In the genomic region with DNA sequence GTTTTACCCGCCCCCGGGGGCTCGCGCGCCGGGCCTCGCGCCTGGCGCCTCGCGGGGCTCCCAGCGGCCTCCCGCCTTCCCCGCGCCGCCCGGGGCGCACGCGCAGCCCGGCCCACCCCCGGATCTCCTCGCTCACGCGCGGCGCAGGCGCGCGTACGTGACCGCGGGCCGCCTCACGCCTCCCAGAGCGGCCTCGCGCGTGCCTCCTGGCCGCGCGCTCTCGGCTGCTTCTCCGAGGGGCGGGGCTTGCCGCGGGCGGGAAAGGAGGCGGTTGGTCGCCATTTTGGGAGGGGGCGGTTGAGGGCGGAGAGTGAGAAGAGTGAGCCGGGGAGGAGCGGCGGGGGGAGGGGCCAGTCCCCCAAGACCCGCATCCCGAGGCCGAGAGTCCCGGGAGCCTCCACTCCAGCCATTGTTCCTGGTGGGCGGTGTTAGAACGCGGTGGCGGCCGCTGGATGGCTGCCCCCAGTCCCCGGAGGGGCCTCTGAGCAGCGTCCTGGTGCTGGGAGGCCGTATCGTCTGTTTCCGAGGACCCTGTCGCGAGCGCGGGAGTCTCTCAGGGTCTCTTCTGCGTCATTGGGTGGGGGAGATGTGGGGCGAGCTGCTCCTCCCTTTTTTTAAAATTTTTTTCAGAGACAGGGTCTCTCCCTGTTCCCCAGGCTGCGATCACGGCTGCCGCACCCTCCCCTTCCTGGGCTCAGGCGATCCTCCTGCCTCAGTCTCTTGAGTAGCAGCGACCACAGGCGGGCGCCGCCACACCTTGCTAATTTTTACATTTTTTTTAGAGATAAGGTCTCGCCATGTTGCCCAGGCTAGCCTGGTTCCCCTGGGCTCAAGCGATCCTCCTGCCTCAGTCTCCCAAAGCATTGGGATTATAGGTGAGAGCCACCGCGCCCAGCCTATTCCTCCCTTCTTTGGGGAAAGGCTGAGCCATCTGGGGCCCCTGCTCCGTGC, we compare ENCODE assay signal across 9 cellular contexts. TPM values are rescaled to one million over a fixed set of nuclear protein-coding genes. Genes with fewer than 3 reads are reported as not detected.
DNase-seq lines count a peak whose midpoint lies in the region; ATAC-seq and TF ChIP-seq lines count a peak whose summit lies in the region.
"Had no signal": no experiment of that assay in that cellular context is flagged by ENCODE, and none has a peak within 500 bp of the region (broad histone marks: within the 10 kb centered on the region; RNA-seq: fewer than 3 reads in every experiment).

A gene with protein sequence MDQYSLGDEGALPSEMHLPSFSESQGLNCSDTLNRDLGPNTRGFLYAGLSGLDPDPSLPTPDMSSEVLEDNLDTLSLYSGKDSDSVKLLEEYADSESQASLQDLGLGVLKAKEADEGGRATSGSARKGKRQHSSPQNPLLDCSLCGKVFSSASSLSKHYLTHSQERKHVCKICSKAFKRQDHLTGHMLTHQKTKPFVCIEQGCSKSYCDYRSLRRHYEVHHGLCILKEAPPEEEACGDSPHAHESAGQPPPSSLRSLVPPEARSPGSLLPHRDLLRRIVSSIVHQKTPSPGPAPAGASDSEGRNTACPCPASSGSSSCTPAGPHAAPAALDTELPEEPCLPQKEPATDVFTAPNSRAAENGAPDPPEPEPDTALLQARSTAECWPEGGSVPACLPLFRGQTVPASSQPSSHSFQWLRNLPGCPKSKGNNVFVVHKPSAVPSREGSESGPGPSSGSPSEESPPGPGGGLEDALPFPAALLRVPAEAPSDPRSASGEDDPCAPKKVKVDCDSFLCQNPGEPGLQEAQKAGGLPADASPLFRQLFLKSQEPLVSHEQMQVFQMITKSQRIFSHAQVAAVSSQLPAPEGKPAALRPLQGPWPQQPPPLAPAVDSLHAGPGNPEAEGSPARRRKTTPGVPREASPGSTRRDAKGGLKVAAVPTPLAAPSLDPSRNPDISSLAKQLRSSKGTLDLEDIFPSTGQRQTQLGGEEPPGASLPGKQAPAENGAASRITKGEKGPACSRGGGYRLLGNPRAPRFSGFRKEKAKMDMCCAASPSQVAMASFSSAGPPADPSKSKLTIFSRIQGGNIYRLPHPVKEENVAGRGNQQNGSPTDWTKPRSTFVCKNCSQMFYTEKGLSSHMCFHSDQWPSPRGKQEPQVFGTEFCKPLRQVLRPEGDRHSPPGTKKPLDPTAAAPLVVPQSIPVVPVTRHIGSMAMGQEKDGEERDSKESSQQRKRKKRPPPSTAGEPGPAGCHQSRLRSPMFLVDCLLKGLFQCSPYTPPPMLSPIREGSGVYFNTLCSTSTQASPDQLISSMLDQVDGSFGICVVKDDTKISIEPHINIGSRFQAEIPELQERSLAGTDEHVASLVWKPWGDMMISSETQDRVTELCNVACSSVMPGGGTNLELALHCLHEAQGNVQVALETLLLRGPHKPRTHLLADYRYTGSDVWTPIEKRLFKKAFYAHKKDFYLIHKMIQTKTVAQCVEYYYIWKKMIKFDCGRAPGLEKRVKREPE (N-terminal part only) (minus strand): TSS at position 73 of the 951 bp plus-strand sequence. CDS start 17,292 bp downstream, outside the sequence.

- DNase-seq in GM23338 (ENCODE audit: low spot score) (peak; percentile 43), activated T-cell treated with anti-CD3 and anti-CD28 coated beads for 24 hours (ENCODE audit: low read depth) (peak; percentile 61), esophagus squamous epithelium (lab: John Stamatoyannopoulos, UW) (no peak), putamen (ENCODE audit: low spot score) (peak; percentile 51), thyroid gland (peak; percentile 49 to 59), NCI-H526 treated with DMSO at 0.1 percent for 48 hours (lab: John Stamatoyannopoulos, UW) (no peak)

- peaks cover 10% of the 10 kb centered on the region for H3K4me1 Mint-ChIP-seq in GM23338

- intact Hi-C loops in esophagus squamous epithelium (cut with DNase I) = no loop called here
- intact Hi-C loops in thyroid gland (cut with DNase I) = no loop called here

- no peaks in the 10 kb centered on the region for H4K20me1 ChIP-seq in GM23338 (replicated peaks; ENCODE audit: insufficient read depth)

- H3K9me2 ChIP-seq in GM23338 (ENCODE audit: insufficient read depth) = no peaks in the 10 kb centered on the region

- peak within 1 kb of the TSS; percentile 74 for H2AFZ ChIP-seq in GM23338

- no peaks in the 10 kb centered on the region for H3K9me3 ChIP-seq in esophagus squamous epithelium
- no peaks in the 10 kb centered on the region for H3K9me3 ChIP-seq in thyroid gland

- peak; percentile 39; the same call in 1 of the 3 replicates for ATAC-seq in GM23338
- no peak for ATAC-seq in GM19455 (IDR thresholded peaks at IDR 0.05; ENCODE audit: unreplicated experiment)
- no peak for ATAC-seq in GM21737 (IDR thresholded peaks at IDR 0.05; ENCODE audit: unreplicated experiment)
- ATAC-seq: HCT116 had no signal

- H3K27me3 ChIP-seq in GM23338 (ENCODE audit: insufficient read depth) (no peaks in the 10 kb centered on the region), esophagus squamous epithelium (peaks cover 0 to 8% (median 0%) of the 10 kb centered on the region in 4 donors), thyroid gland (no peaks in the 10 kb centered on the region)

- H3K36me3 Mint-ChIP-seq in GM23338 (ENCODE audit: low read depth) = no peaks in the 10 kb centered on the region

- no peaks in the 10 kb centered on the region for H3K9me3 Mint-ChIP-seq in GM23338

- no peak within 1 kb of the TSS for H3K4me3 Mint-ChIP-seq in GM23338

- H3K4me3 ChIP-seq in GM23338 = no peak within 1 kb of the TSS
- H3K4me3 ChIP-seq in esophagus squamous epithelium = peak within 1 kb of the TSS in 3 of 4 donors; percentile 28 to 61 (median 46)
- H3K4me3 ChIP-seq in thyroid gland (replicated peaks in 1 of 3) = peak within 1 kb of the TSS in 1 of 3 donors; percentile 23

- TF ChIP-seq POLR2A in esophagus squamous epithelium (IDR thresholded peaks at IDR 0.05) = no peak
- TF ChIP-seq POLR2A in thyroid gland (IDR thresholded peaks at IDR 0.05) = no peak

- TF ChIP-seq CTCF in GM23338 (conservative IDR thresholded peaks at IDR 0.05; ENCODE audit: low read depth in 2 of 2) (no peak), esophagus squamous epithelium (IDR thresholded peaks at IDR 0.05) (no peak), thyroid gland (IDR thresholded peaks at IDR 0.05) (no peak)

- H3K4me2 ChIP-seq in GM23338 = no peak within 1 kb of the TSS

- H3K4me1 ChIP-seq in GM23338 (ENCODE audit: insufficient read depth) (0 out of 2 replicates have a peak, but pooled peaks cover 3% of the 10 kb centered on the region), esophagus squamous epithelium (peaks cover 0 to 13% (median 8%) of the 10 kb centered on the region in 3 donors), thyroid gland (peaks cover 0 to 20% of the 10 kb centered on the region in 2 donors)

- H3K27me3 Mint-ChIP-seq in GM23338 (ENCODE audit: insufficient read depth, low read depth, poor library complexity) = peaks cover 11% of the 10 kb centered on the region

- H3K27ac ChIP-seq in GM23338 (ENCODE audit: low read depth) = no peak within 1 kb of the TSS
- H3K27ac ChIP-seq in esophagus squamous epithelium = no peak within 1 kb of the TSS
- no peak within 1 kb of the TSS for H3K27ac ChIP-seq in thyroid gland

- H3K36me3 ChIP-seq in GM23338 (ENCODE audit: insufficient read depth) (no peaks in the 10 kb centered on the region), esophagus squamous epithelium (no peaks in the 10 kb centered on the region), thyroid gland (no peaks in the 10 kb centered on the region)

- no peaks in the 10 kb centered on the region for H3K79me2 ChIP-seq in GM23338 (replicated peaks; ENCODE audit: insufficient read depth)

- WGBS in esophagus squamous epithelium, 2 donors = 35 to 37% methylated on average over 20 to 50 of the region's 88 CpGs
- 32 to 33% methylated on average over 47 to 48 of the region's 88 CpGs for WGBS in thyroid gland, 2 donors

- H3F3A ChIP-seq in GM23338 (replicated peaks; ENCODE audit: low read depth) = 0 out of 2 replicates have a peak, but pooled peaks cover 2% of the 10 kb centered on the region

- H3K27ac Mint-ChIP-seq in GM23338 = no peak within 1 kb of the TSS

TF ChIP-seq in GM23338, 12 proteins besides CTCF, POLR2A, EP300 and RAD21 (continues in another document):
- no peak for TF ChIP-seq ZNF114 (CRISPR knock-in tag; IDR thresholded peaks at IDR 0.05)
- TF ChIP-seq EZH2 (IDR thresholded peaks at IDR 0.05; ENCODE audit: low read depth, unreplicated experiment) = no peak
- TF ChIP-seq, protein P1, sequence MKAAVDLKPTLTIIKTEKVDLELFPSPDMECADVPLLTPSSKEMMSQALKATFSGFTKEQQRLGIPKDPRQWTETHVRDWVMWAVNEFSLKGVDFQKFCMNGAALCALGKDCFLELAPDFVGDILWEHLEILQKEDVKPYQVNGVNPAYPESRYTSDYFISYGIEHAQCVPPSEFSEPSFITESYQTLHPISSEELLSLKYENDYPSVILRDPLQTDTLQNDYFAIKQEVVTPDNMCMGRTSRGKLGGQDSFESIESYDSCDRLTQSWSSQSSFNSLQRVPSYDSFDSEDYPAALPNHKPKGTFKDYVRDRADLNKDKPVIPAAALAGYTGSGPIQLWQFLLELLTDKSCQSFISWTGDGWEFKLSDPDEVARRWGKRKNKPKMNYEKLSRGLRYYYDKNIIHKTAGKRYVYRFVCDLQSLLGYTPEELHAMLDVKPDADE (IDR thresholded peaks at IDR 0.05) = no peak
- no peak for TF ChIP-seq ZNF331 (CRISPR knock-in tag; IDR thresholded peaks at IDR 0.05; ENCODE audit: low read depth)

RNA-seq across cellular contexts. Expression of the gene that starts here (rescaled TPM):
- 0.42 TPM in 1 of 2 replicates, not detected in the other for total RNA-seq in GM23338 (2014; rRNA removed; shearing (Covaris generic))
- polyA plus RNA-seq in GM23338 (2016; fragmentation: Nextera tagmentation; extraction: Ambion mirVana) = 0.05 and 0.26 TPM in 2 replicates
- under 1 TPM in 1 of 4 donors, not detected in 3; 0.04 TPM for total RNA-seq in esophagus squamous epithelium
- 1 to 10 TPM in 1 of 4 donors, under 1 TPM in 2, not detected in 1; 0.40 to 1.1 (median 0.56) TPM for total RNA-seq in thyroid gland

Comparison
In these comparisons a context has a peak if more than half of its experiments do, and no peak if none do; other contexts are left out.
1. Peak in DNase-seq and ATAC-seq in GM23338; RNA of the gene not detected or under 1 TPM.
2. DNase-seq: peak in activated T-cell treated with anti-CD3 and anti-CD28 coated beads for 24 hours (single experiment), putamen (single experiment) and thyroid gland (2 of 2); none in esophagus squamous epithelium (single experiment) and NCI-H526 treated with DMSO at 0.1 percent for 48 hours (single experiment).